22 cellular contexts compared by ENCODE assay signal in genomic region chr10:33876547-33877400, GRCh38.
DNase-seq lines count a peak whose midpoint lies in the region; ATAC-seq, FAIRE-seq and TF ChIP-seq lines count a peak whose summit lies in the region.
"Had no signal": no experiment of that assay in that cellular context is flagged by ENCODE, and none has a peak within 500 bp of the region (broad histone marks: within the 10 kb centered on the region; RNA-seq: fewer than 3 reads in every experiment).

No MANE protein-coding gene starts in this region.

- DNase-seq in A549 (ENCODE audit: low read depth in 1 of 2, low spot score in 1 of 2) (peak; percentile 24 to 84), NCI-H226 (peak; percentile 54), GM13976 (ENCODE audit: low spot score) (no peak), GM19239 (ENCODE audit: insufficient read length, low spot score) (no peak), dermis blood vessel endothelial cell (no peak), H54 (ENCODE audit: insufficient read length, low spot score) (no peak)
- DNase-seq: ACHN; activated CD8-positive, alpha-beta memory T cell treated with anti-CD3 and anti-CD28 coated beads, Interleukin-2, amount 10 ng/mL, durations not matched to agents 7 days and 5 days; activated gamma-delta T cell; CD8-positive, alpha-beta T cell; NCI-H1105 treated with DMSO at 0.1 percent for 48 hours; NCI-H2171; NCI-H774; RPMI8226; upper lobe of left lung had no signal

- peak in 1 of 2 experiments; percentile 62; a peak in 2 of 5 replicates for TF ChIP-seq RAD21 in A549 (conservative IDR thresholded peaks at IDR 0.05 in 1 of 2, IDR thresholded peaks at IDR 0.05 in 1 of 2)

- TF ChIP-seq CTCF in A549 (IDR thresholded peaks at IDR 0.05) (no peak), nephron (IDR thresholded peaks at IDR 0.05; ENCODE audit: unreplicated experiment in 3 of 3) (no peak), GM13976 (IDR thresholded peaks at IDR 0.05; ENCODE audit: borderline replicate concordance, control extremely low read depth, extremely low read depth, insufficient read depth, missing control alignments) (no peak)

- POLR2A ChIA-PET in A549 (lab: Yijun Ruan, JAX): no interaction called here

- peaks cover 45% of the 10 kb centered on the region for H3K4me1 Mint-ChIP-seq in nephron
- H3K4me1 Mint-ChIP-seq: activated CD8-positive, alpha-beta memory T cell treated with anti-CD3 and anti-CD28 coated beads, Interleukin-2, amount 10 ng/mL, durations not matched to agents 7 days and 5 days; stimulated activated memory B cell treated with anti-CD40 and anti-IgM and Interleukin-4, amounts not matched to agents 10 μg/mL and 1 μg/mL and 100 μg/mL, for 72 hours had no signal

- H3K27ac Mint-ChIP-seq in nephron: peak overlapping the region; percentile 20 to 77 (median 64)
- H3K27ac Mint-ChIP-seq: activated CD8-positive, alpha-beta memory T cell treated with anti-CD3 and anti-CD28 coated beads, Interleukin-2, amount 10 ng/mL, durations not matched to agents 7 days and 5 days; CD8-positive, alpha-beta T cell; stimulated activated memory B cell treated with anti-CD40 and anti-IgM and Interleukin-4, amounts not matched to agents 10 μg/mL and 1 μg/mL and 100 μg/mL, for 72 hours; T-helper 1 cell treated with Interleukin-12 subunit alpha and Interleukin-12 subunit beta and Interleukin-4 antibody, amounts not matched to agents 30 μg/mL and 1 μg/mL, for 36 hours had no signal

- peak; percentile 81 to 83; a peak in 5 of 6 replicates for ATAC-seq in A549
- ATAC-seq in esophagus mucosa: peak; percentile 42
- ATAC-seq: activated CD4-positive, CD25-positive, alpha-beta regulatory T cell treated with anti-CD3 and anti-CD28 coated beads, Interleukin-2, amount 50 U/mL, for 24 hours; activated CD8-positive, alpha-beta memory T cell treated with anti-CD3 and anti-CD28 coated beads, Interleukin-2, amount 10 ng/mL, durations not matched to agents 7 days and 5 days; CD8-positive, alpha-beta T cell; stimulated activated memory B cell treated with anti-CD40 and anti-IgM and Interleukin-4, amounts not matched to agents 10 μg/mL and 1 μg/mL and 100 μg/mL, for 72 hours had no signal

- H3K27ac ChIP-seq in A549: peak overlapping the region; percentile 66 to 85
- H3K27ac ChIP-seq: ascending aorta had no signal

- H3K36me3 Mint-ChIP-seq in nephron (ENCODE audit: low read depth): no peaks in the 10 kb centered on the region
- H3K36me3 Mint-ChIP-seq: activated CD8-positive, alpha-beta memory T cell treated with anti-CD3 and anti-CD28 coated beads, Interleukin-2, amount 10 ng/mL, durations not matched to agents 7 days and 5 days; CD8-positive, alpha-beta T cell; stimulated activated memory B cell treated with anti-CD40 and anti-IgM and Interleukin-4, amounts not matched to agents 10 μg/mL and 1 μg/mL and 100 μg/mL, for 72 hours had no signal

- no peak overlapping the region for H3K4me3 Mint-ChIP-seq in nephron
- H3K4me3 Mint-ChIP-seq: activated CD8-positive, alpha-beta memory T cell treated with anti-CD3 and anti-CD28 coated beads, Interleukin-2, amount 10 ng/mL, durations not matched to agents 7 days and 5 days; CD8-positive, alpha-beta T cell; stimulated activated memory B cell treated with anti-CD40 and anti-IgM and Interleukin-4, amounts not matched to agents 10 μg/mL and 1 μg/mL and 100 μg/mL, for 72 hours; T-helper 1 cell treated with Interleukin-12 subunit alpha and Interleukin-12 subunit beta and Interleukin-4 antibody, amounts not matched to agents 30 μg/mL and 1 μg/mL, for 36 hours had no signal

- no peaks in the 10 kb centered on the region for H3K9me3 ChIP-seq in A549
- H3K9me3 ChIP-seq: ascending aorta, upper lobe of left lung had no signal

- H3K9me3 Mint-ChIP-seq in nephron: peaks cover 2% of the 10 kb centered on the region
- H3K9me3 Mint-ChIP-seq: CD8-positive, alpha-beta T cell had no signal

- FAIRE-seq in A549 (lab: Jason Lieb, UNC) (no peak), GM19239 (lab: Jason Lieb, UNC) (no peak), H54 (lab: Jason Lieb, UNC) (no peak)
- FAIRE-seq: colon had no signal

- peak; percentile 78 to 83; a peak in 3 of 5 replicates for TF ChIP-seq EP300 in A549 (IDR thresholded peaks at IDR 0.05)

- CTCF ChIA-PET in A549 (lab: Yijun Ruan, JAX): no interaction called here

- 38% methylated on average over 9 of the region's 9 CpGs for WGBS in A549 (ENCODE audit: missing lambda C conversion rate)

- peak overlapping the region; percentile 66 for H3K4me2 ChIP-seq in A549

- in situ Hi-C loops in GM13976 (cut with MboI; ENCODE audit: low sequenced_read_pairs, unreplicated experiment): no loop called here

- peaks cover 22% of the 10 kb centered on the region for H3K4me1 ChIP-seq in A549
- H3K4me1 ChIP-seq: ascending aorta had no signal

- H3K4me3 ChIP-seq in A549: no peak overlapping the region
- H3K4me3 ChIP-seq: ascending aorta, upper lobe of left lung had no signal

- no peak for TF ChIP-seq POLR2A in A549 (IDR thresholded peaks at IDR 0.05; ENCODE audit: low read length)
- TF ChIP-seq POLR2A in H54 (IDR thresholded peaks at IDR 0.05; ENCODE audit: low read depth, low read length): no peak

- no peaks in the 10 kb centered on the region for H3K27me3 Mint-ChIP-seq in nephron (ENCODE audit: low read depth)
- H3K27me3 Mint-ChIP-seq: activated CD8-positive, alpha-beta memory T cell treated with anti-CD3 and anti-CD28 coated beads, Interleukin-2, amount 10 ng/mL, durations not matched to agents 7 days and 5 days; stimulated activated memory B cell treated with anti-CD40 and anti-IgM and Interleukin-4, amounts not matched to agents 10 μg/mL and 1 μg/mL and 100 μg/mL, for 72 hours had no signal

TF ChIP-seq in A549, 52 proteins besides CTCF, POLR2A, EP300 and RAD21:
- TF ChIP-seq CEBPB (IDR thresholded peaks at IDR 0.05) (peak; percentile 98 to 99), GATA3 (IDR thresholded peaks at IDR 0.05; ENCODE audit: borderline replicate concordance) (peak; percentile 63), JUN (IDR thresholded peaks at IDR 0.05) (peak; percentile 73 to 87), NPAS2 (CRISPR knock-in tag; IDR thresholded peaks at IDR 0.05; ENCODE audit: borderline replicate concordance) (no peak), JUNB (IDR thresholded peaks at IDR 0.05) (peak; percentile 53), BCL3 (IDR thresholded peaks at IDR 0.05) (peak; percentile 87; the same call in 1 of the 3 replicates), PHF8 (IDR thresholded peaks at IDR 0.05; ENCODE audit: borderline replicate concordance, low read depth) (no peak), EHMT2 (IDR thresholded peaks at IDR 0.05; ENCODE audit: low read depth) (peak; percentile 25; the same call in 1 of the 2 replicates), NFE2L2 (conservative IDR thresholded peaks at IDR 0.05; ENCODE audit: low read length) (no peak)
- TF ChIP-seq, protein P1, sequence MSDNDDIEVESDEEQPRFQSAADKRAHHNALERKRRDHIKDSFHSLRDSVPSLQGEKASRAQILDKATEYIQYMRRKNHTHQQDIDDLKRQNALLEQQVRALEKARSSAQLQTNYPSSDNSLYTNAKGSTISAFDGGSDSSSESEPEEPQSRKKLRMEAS (IDR thresholded peaks at IDR 0.05): peak; percentile 44; the same call in 1 of the 2 replicates
- TF ChIP-seq, protein P2, sequence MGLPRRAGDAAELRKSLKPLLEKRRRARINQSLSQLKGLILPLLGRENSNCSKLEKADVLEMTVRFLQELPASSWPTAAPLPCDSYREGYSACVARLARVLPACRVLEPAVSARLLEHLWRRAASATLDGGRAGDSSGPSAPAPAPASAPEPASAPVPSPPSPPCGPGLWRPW (IDR thresholded peaks at IDR 0.05): peak; percentile 98

Comparison
In these comparisons a context has a peak if more than half of its experiments do, and no peak if none do; other contexts are left out.
1. DNase-seq: peak in A549 (2 of 2) and NCI-H226 (single experiment); none in GM13976 (single experiment), GM19239 (single experiment), dermis blood vessel endothelial cell (single experiment) and H54 (single experiment).